12 cellular contexts compared by ENCODE assay signal in the genomic region with DNA sequence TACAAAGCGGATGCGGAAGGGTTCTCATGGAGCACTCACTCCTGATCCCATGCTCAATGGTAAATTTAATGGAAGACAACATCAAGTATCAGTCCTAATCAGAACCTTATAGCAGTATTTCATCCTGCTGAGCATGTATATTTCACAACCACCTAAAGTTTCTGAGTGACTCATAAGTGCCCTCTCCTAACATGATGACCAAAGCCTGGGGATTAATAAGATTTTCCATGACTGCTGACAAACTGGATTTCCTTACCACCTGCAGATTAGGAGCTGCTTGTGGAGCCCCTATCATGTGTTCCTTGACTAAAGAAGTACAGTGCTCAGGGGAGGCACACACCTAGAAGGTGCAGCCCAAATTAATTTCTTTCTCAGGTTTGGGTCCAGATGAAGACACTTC.
DNase-seq lines count a peak whose midpoint lies in the region; ATAC-seq lines count a peak whose summit lies in the region.
"Had no signal": no experiment of that assay in that cellular context is flagged by ENCODE, and none has a peak within 500 bp of the region (broad histone marks: within the 10 kb centered on the region; RNA-seq: fewer than 3 reads in every experiment).

No MANE protein-coding gene starts in this region.

- peaks cover 3% of the 10 kb centered on the region for H3K9me3 Mint-ChIP-seq in activated T-cell treated with anti-CD3 and anti-CD28 coated beads, Interleukin-2, amount 50 U/mL, for 24 hours
- H3K9me3 Mint-ChIP-seq in stimulated activated naive CD8-positive, alpha-beta T cell treated with anti-CD3 and anti-CD28 coated beads, Interleukin-15, Interleukin-2, amounts not matched to agents 100 ng/mL and 50 ng/mL, for 24 hours, result no peaks in the 10 kb centered on the region
- H3K9me3 Mint-ChIP-seq: nephron progenitor cell; T-helper 2 cell treated with Interferon-gamma antibody and Interleukin-4, amounts not matched to agents 5 μg/mL and 100 μg/mL, for 36 hours had no signal

- no peaks in the 10 kb centered on the region for H3K27me3 Mint-ChIP-seq in activated T-cell treated with anti-CD3 and anti-CD28 coated beads, Interleukin-2, amount 50 U/mL, for 24 hours
- no peaks in the 10 kb centered on the region for H3K27me3 Mint-ChIP-seq in stimulated activated naive CD8-positive, alpha-beta T cell treated with anti-CD3 and anti-CD28 coated beads, Interleukin-15, Interleukin-2, amounts not matched to agents 100 ng/mL and 50 ng/mL, for 24 hours
- H3K27me3 Mint-ChIP-seq: B cell had no signal

- H3K4me3 Mint-ChIP-seq in activated T-cell treated with anti-CD3 and anti-CD28 coated beads, Interleukin-2, amount 50 U/mL, for 24 hours, result peak overlapping the region; percentile 28
- H3K4me3 Mint-ChIP-seq in stimulated activated naive CD8-positive, alpha-beta T cell treated with anti-CD3 and anti-CD28 coated beads, Interleukin-15, Interleukin-2, amounts not matched to agents 100 ng/mL and 50 ng/mL, for 24 hours, result peak overlapping the region; percentile 70
- H3K4me3 Mint-ChIP-seq: B cell; nephron progenitor cell; T-helper 2 cell treated with Interferon-gamma antibody and Interleukin-4, amounts not matched to agents 5 μg/mL and 100 μg/mL, for 36 hours had no signal

- peaks cover 53% of the 10 kb centered on the region for H3K4me1 Mint-ChIP-seq in activated T-cell treated with anti-CD3 and anti-CD28 coated beads, Interleukin-2, amount 50 U/mL, for 24 hours (ENCODE audit: low read depth)
- H3K4me1 Mint-ChIP-seq in stimulated activated naive CD8-positive, alpha-beta T cell treated with anti-CD3 and anti-CD28 coated beads, Interleukin-15, Interleukin-2, amounts not matched to agents 100 ng/mL and 50 ng/mL, for 24 hours (ENCODE audit: low read depth), result peaks cover 62% of the 10 kb centered on the region
- H3K4me1 Mint-ChIP-seq: B cell, nephron progenitor cell had no signal

- DNase-seq in activated T-cell treated with anti-CD3 and anti-CD28 coated beads, Interleukin-2, amount 50 U/mL, for 24 hours, result no peak
- DNase-seq in activated T-cell treated with anti-CD3 and anti-CD28 coated beads for 4 hours (no peak), RKO (ENCODE audit: low spot score) (peak; percentile 75), fibroblast of peridontal ligament (ENCODE audit: extremely low read depth) (peak; percentile 83), cerebellar nuclear complex (lab: John Stamatoyannopoulos, UW) (no peak), NOMO-1 treated with dmso at 0.1 percent for 144 hours (lab: John Stamatoyannopoulos, UW; ENCODE audit: unreplicated experiment) (no peak)
- DNase-seq: NCI-H1417, nephron progenitor cell had no signal

- ATAC-seq in GM21576 (IDR thresholded peaks at IDR 0.05; ENCODE audit: unreplicated experiment), result no peak

- peak overlapping the region; percentile 95 for H3K27ac Mint-ChIP-seq in activated T-cell treated with anti-CD3 and anti-CD28 coated beads, Interleukin-2, amount 50 U/mL, for 24 hours
- H3K27ac Mint-ChIP-seq in stimulated activated naive CD8-positive, alpha-beta T cell treated with anti-CD3 and anti-CD28 coated beads, Interleukin-15, Interleukin-2, amounts not matched to agents 100 ng/mL and 50 ng/mL, for 24 hours, result peak overlapping the region; percentile 94
- H3K27ac Mint-ChIP-seq: B cell; nephron progenitor cell; T-helper 2 cell treated with Interferon-gamma antibody and Interleukin-4, amounts not matched to agents 5 μg/mL and 100 μg/mL, for 36 hours had no signal

- peaks cover 66% of the 10 kb centered on the region for H3K36me3 Mint-ChIP-seq in activated T-cell treated with anti-CD3 and anti-CD28 coated beads, Interleukin-2, amount 50 U/mL, for 24 hours (ENCODE audit: low read depth)
- H3K36me3 Mint-ChIP-seq in stimulated activated naive CD8-positive, alpha-beta T cell treated with anti-CD3 and anti-CD28 coated beads, Interleukin-15, Interleukin-2, amounts not matched to agents 100 ng/mL and 50 ng/mL, for 24 hours (ENCODE audit: low read depth), result peaks cover 66% of the 10 kb centered on the region

Comparison
In these comparisons a context has a peak if more than half of its experiments do, and no peak if none do; other contexts are left out.
1. DNase-seq: peak in RKO (single experiment) and fibroblast of peridontal ligament (single experiment); none in activated T-cell treated with anti-CD3 and anti-CD28 coated beads, Interleukin-2, amount 50 U/mL, for 24 hours (single experiment), activated T-cell treated with anti-CD3 and anti-CD28 coated beads for 4 hours (single experiment), cerebellar nuclear complex (0 of 2) and NOMO-1 treated with dmso at 0.1 percent for 144 hours (single experiment).